In the genomic region with DNA sequence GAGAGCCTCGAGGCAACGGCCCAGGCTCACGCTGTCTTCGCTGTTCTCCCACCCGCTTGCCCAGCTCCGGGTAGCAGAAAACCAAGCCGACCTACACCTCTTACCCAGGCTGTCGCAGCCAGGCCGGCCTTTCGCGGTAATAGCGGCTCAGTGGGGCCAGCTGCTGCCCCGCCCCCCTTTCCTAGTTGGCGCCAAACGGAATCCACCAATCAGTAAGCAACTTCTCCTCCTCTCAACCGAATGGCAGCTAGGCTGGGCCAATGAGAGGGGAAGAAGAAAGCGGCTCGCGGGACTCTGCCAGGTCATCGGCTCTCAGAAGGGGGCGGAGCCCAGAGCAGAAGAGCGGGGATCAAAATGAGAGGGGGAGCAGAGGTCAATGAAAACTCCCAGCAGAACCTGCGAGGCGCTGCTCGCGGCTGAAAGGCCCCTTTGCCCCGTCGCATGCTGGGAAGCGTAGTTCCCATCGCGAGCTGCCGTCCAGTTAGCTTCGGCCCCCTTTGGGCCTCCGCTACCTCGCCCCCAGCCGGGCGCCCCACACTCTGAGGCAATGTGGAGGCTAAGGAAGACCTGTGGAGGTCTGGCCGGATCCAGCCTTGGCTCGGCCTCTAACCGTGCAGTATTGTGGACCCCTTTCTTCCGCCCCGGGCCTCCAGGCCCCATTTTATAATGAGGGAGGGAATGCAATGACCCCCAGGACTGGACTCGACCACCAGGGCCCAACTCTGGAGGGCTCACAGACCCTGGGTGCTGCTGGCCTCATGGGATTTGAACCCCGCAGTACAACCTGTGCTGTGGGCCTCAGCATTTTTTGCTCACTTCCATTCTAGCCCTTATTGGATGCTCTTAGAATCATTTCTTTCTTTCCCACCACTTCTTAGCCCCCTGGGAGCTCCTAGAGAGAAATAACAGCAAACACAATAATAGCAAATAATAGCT, we compare ENCODE assay signal across 8 cellular contexts. TPM values are rescaled to one million over a fixed set of nuclear protein-coding genes. Genes with fewer than 3 reads are reported as not detected.
DNase-seq lines count a peak whose midpoint lies in the region; TF ChIP-seq lines count a peak whose summit lies in the region.

CDC25A (minus strand) TSS at position 152 of the 936 bp plus-strand sequence. CDS start 470 bp downstream, outside the sequence.

- H4K91ac ChIP-seq in H9 (ENCODE audit: insufficient read length, low read depth, low read length): no peak within 1 kb of the TSS

- H3K27ac Mint-ChIP-seq in H9 (peak within 1 kb of the TSS; percentile 55 to 97 (median 90); a peak in 6 of 7 replicates), nephron (peak within 1 kb of the TSS; percentile 75 to 91 (median 84))
- peak within 1 kb of the TSS; percentile 92 for H3K27ac Mint-ChIP-seq in stimulated activated naive CD8-positive, alpha-beta T cell treated with anti-CD3 and anti-CD28 coated beads, Interleukin-15, Interleukin-2, amounts not matched to agents 100 ng/mL and 50 ng/mL, for 24 hours

- H2BK12ac ChIP-seq in H9 (ENCODE audit: insufficient read length, low read depth, low read length): no peak within 1 kb of the TSS

- no peak within 1 kb of the TSS for H2BK5ac ChIP-seq in H9 (ENCODE audit: insufficient read length, low read length)

- H3K27me3 Mint-ChIP-seq in H9 (ENCODE audit: low read depth) (no peaks in the 10 kb centered on the region; the same call in 1 of the 2 replicates), nephron (ENCODE audit: low read depth) (no peaks in the 10 kb centered on the region)
- H3K27me3 Mint-ChIP-seq in stimulated activated naive CD8-positive, alpha-beta T cell treated with anti-CD3 and anti-CD28 coated beads, Interleukin-15, Interleukin-2, amounts not matched to agents 100 ng/mL and 50 ng/mL, for 24 hours: peaks cover 12% of the 10 kb centered on the region

- H3K79me2 ChIP-seq in H9 (ENCODE audit: insufficient read depth, low read length): peaks cover 11% of the 10 kb centered on the region; the same call in 1 of the 2 replicates

- H2BK15ac ChIP-seq in H9 (ENCODE audit: low read depth, low read length): no peak within 1 kb of the TSS

- no peak within 1 kb of the TSS for H3K56ac ChIP-seq in H9 (ENCODE audit: insufficient read length, low read depth, low read length)

- H4K8ac ChIP-seq in H9 (replicated peaks; ENCODE audit: insufficient read length, low read depth, low read length): no peak within 1 kb of the TSS

- H2BK120ac ChIP-seq in H9 (ENCODE audit: low read depth, low read length, poor library complexity, severe bottlenecking): no peak within 1 kb of the TSS

- peak; percentile 99 for DNase-seq in ELR (ENCODE audit: low read depth)
- DNase-seq in H9: peak; percentile 99
- peak; percentile 97 for DNase-seq in MG63
- DNase-seq in SHP77 treated with DMSO at 0.1 percent for 48 hours (lab: John Stamatoyannopoulos, UW): peak; percentile 98
- peak; percentile 97 for DNase-seq in activated effector memory CD4-positive, alpha-beta T cell treated with anti-CD3 and anti-CD28 coated beads, Interleukin-2, amount 50 U/mL, for 16 hours
- peak; percentile 98 for DNase-seq in fibroblast of the aortic adventitia (ENCODE audit: low read depth)

- TF ChIP-seq CTCF in H9 (conservative IDR thresholded peaks at IDR 0.05) (no peak), fibroblast of the aortic adventitia (IDR thresholded peaks at IDR 0.05; ENCODE audit: insufficient read depth, low read length) (no peak), nephron (IDR thresholded peaks at IDR 0.05; ENCODE audit: unreplicated experiment in 3 of 3) (no peak)

- peak within 1 kb of the TSS; percentile 77 for H3K4me3 ChIP-seq in MG63
- H3K4me3 ChIP-seq in fibroblast of the aortic adventitia (ENCODE audit: low read depth, low read length): peak within 1 kb of the TSS; percentile 84

- peak within 1 kb of the TSS; percentile 86 for H3K14ac ChIP-seq in H9 (ENCODE audit: insufficient read depth, low read length)

- H3T11ph ChIP-seq in H9 (ENCODE audit: low read length): no peak within 1 kb of the TSS

- peaks cover 33 to 37% of the 10 kb centered on the region in 2 experiments for H3K4me1 Mint-ChIP-seq in H9
- H3K4me1 Mint-ChIP-seq in nephron: peaks cover 10% of the 10 kb centered on the region
- peaks cover 18% of the 10 kb centered on the region for H3K4me1 Mint-ChIP-seq in stimulated activated naive CD8-positive, alpha-beta T cell treated with anti-CD3 and anti-CD28 coated beads, Interleukin-15, Interleukin-2, amounts not matched to agents 100 ng/mL and 50 ng/mL, for 24 hours (ENCODE audit: low read depth)

- H3K27me3 ChIP-seq in H9 (ENCODE audit: insufficient read depth, low read length) (no peaks in the 10 kb centered on the region), MG63 (no peaks in the 10 kb centered on the region)

- H3K9me3 Mint-ChIP-seq in H9: no peaks in the 10 kb centered on the region; a peak in 1 of 5 replicates
- no peaks in the 10 kb centered on the region for H3K9me3 Mint-ChIP-seq in nephron
- no peaks in the 10 kb centered on the region for H3K9me3 Mint-ChIP-seq in stimulated activated naive CD8-positive, alpha-beta T cell treated with anti-CD3 and anti-CD28 coated beads, Interleukin-15, Interleukin-2, amounts not matched to agents 100 ng/mL and 50 ng/mL, for 24 hours

- peaks cover 7% of the 10 kb centered on the region for H3K79me1 ChIP-seq in H9 (ENCODE audit: insufficient read depth, low read depth, low read length, poor library complexity, severe bottlenecking)

- H3K4ac ChIP-seq in H9 (ENCODE audit: low read depth, low read length): no peak within 1 kb of the TSS

- no CpG with 5 or more reads among the region's 44 CpGs for WGBS in H9 (ENCODE audit: extremely low coverage, insufficient read length, low lambda C conversion rate)

- no peak within 1 kb of the TSS for H2AFZ ChIP-seq in H9 (ENCODE audit: low read length)

- peak within 1 kb of the TSS; percentile 93 for H3K4me2 ChIP-seq in H9 (ENCODE audit: insufficient read depth, insufficient read length, low read length)

- peak within 1 kb of the TSS; percentile 91 to 97 for H3K4me3 Mint-ChIP-seq in H9
- H3K4me3 Mint-ChIP-seq in nephron: peak within 1 kb of the TSS; percentile 91 to 97 (median 96)
- H3K4me3 Mint-ChIP-seq in stimulated activated naive CD8-positive, alpha-beta T cell treated with anti-CD3 and anti-CD28 coated beads, Interleukin-15, Interleukin-2, amounts not matched to agents 100 ng/mL and 50 ng/mL, for 24 hours: peak within 1 kb of the TSS; percentile 97

- peak within 1 kb of the TSS; percentile 73 for H3K18ac ChIP-seq in H9 (ENCODE audit: insufficient read length, low read depth, low read length)

- H4K5ac ChIP-seq in H9 (ENCODE audit: insufficient read length, low read depth, low read length): no peak within 1 kb of the TSS

- H2BK20ac ChIP-seq in H9 (ENCODE audit: low read depth, low read length, poor library complexity, severe bottlenecking): no peak within 1 kb of the TSS

- H3K9me3 ChIP-seq in H9 (ENCODE audit: control insufficient read depth, low read depth, low read length) (no peaks in the 10 kb centered on the region), MG63 (no peaks in the 10 kb centered on the region)

- H3K36me3 Mint-ChIP-seq in H9 (ENCODE audit: insufficient read depth in 1 of 3, low read depth in 3 of 3) (peaks cover 34 to 38% (median 37%) of the 10 kb centered on the region in 3 experiments), nephron (ENCODE audit: low read depth) (peaks cover 11% of the 10 kb centered on the region)
- H3K36me3 Mint-ChIP-seq in stimulated activated naive CD8-positive, alpha-beta T cell treated with anti-CD3 and anti-CD28 coated beads, Interleukin-15, Interleukin-2, amounts not matched to agents 100 ng/mL and 50 ng/mL, for 24 hours (ENCODE audit: low read depth): peaks cover 39% of the 10 kb centered on the region

- peaks cover 7% of the 10 kb centered on the region; the same call in 1 of the 2 replicates for H3K4me1 ChIP-seq in H9 (ENCODE audit: insufficient read depth, low read length)

- H3K9ac ChIP-seq in H9 (ENCODE audit: extremely low read depth, insufficient read length, low read length): peak within 1 kb of the TSS; percentile 91

- no peaks in the 10 kb centered on the region for H4K20me1 ChIP-seq in H9 (ENCODE audit: control insufficient read depth, insufficient read depth, insufficient read length)

- H3K23me2 ChIP-seq in H9 (ENCODE audit: insufficient read length, low read depth, low read length, poor library complexity, severe bottlenecking): peaks cover 9% of the 10 kb centered on the region

- no peak within 1 kb of the TSS for H3K23ac ChIP-seq in H9 (ENCODE audit: insufficient read length, low read depth, low read length)

- H3K36me3 ChIP-seq in MG63: peaks cover 26% of the 10 kb centered on the region

- H3K27ac ChIP-seq in H9 (ENCODE audit: insufficient read length, low read depth, low read length): peak within 1 kb of the TSS; percentile 24

- H2AK5ac ChIP-seq in H9 (ENCODE audit: insufficient read length, low read length): no peak within 1 kb of the TSS

RNA-seq across cellular contexts. Expression of gene CDC25A, which starts in this region (rescaled TPM):
- total RNA-seq in H9 (2021) (83.3 and 84.5 TPM in 2 replicates), fibroblast of the aortic adventitia (ENCODE audit: low replicate concordance) (0.90 and 13.6 TPM in 2 replicates)
- total RNA-seq in MG63 (2014; rRNA removed; shearing (Covaris generic); ENCODE audit: low replicate concordance): 11.2 and 25.3 TPM in 2 replicates

Comparison
In these comparisons a context has a peak if more than half of its experiments do, and no peak if none do; other contexts are left out.
1. Peak in every context shown above with its lines: DNase-seq, H3K4me3 ChIP-seq and H3K27ac ChIP-seq.